Comparison of ENCODE assay signal across 9 cellular contexts in genomic region chr5:74648835-74649286, GRCh38. TPM values are rescaled to one million over a fixed set of nuclear protein-coding genes. Genes with fewer than 3 reads are reported as not detected.
A peak's percentile ranks its signal among the peaks of the same experiment; 100 is the strongest.
DNase-seq lines count a peak whose midpoint lies in the region; ATAC-seq, FAIRE-seq and TF ChIP-seq lines count a peak whose summit lies in the region.
"Had no signal": no experiment of that assay in that cellular context is flagged by ENCODE, and none has a peak within 500 bp of the region (broad histone marks: within the 10 kb centered on the region; RNA-seq: fewer than 3 reads in every experiment).

No MANE protein-coding gene starts in this region.

- H3K9me3 ChIP-seq in CD8-positive, alpha-beta T cell (ENCODE audit: low read length), result no peaks in the 10 kb centered on the region
- H3K9me3 ChIP-seq in OCI-LY3 (ENCODE audit: insufficient read depth, low read length) (no peaks in the 10 kb centered on the region), body of pancreas (no peaks in the 10 kb centered on the region)

- TF ChIP-seq CTCF in CD8-positive, alpha-beta T cell (IDR thresholded peaks at IDR 0.05), result peak; percentile 67
- peak; percentile 67 for TF ChIP-seq CTCF in OCI-LY3 (IDR thresholded peaks at IDR 0.05; ENCODE audit: low read depth, low read length)
- peak; percentile 59 to 92 (median 81) for TF ChIP-seq CTCF in body of pancreas (IDR thresholded peaks at IDR 0.05)

- H3K36me3 ChIP-seq in CD8-positive, alpha-beta T cell (ENCODE audit: insufficient read depth, low read length), result no peaks in the 10 kb centered on the region
- H3K36me3 ChIP-seq in OCI-LY3 (replicated peaks; ENCODE audit: low read depth, low read length) (no peaks in the 10 kb centered on the region), body of pancreas (replicated peaks in 1 of 2; ENCODE audit: insufficient read depth in 1 of 2, low read depth in 2 of 2) (no peaks in the 10 kb centered on the region)

- DNase-seq in CD8-positive, alpha-beta T cell, result peak in 3 of 7 experiments; percentile 28 to 53 (median 31)
- DNase-seq in body of pancreas (peak; percentile 36 to 48 (median 44)), 8988T (no peak)
- DNase-seq in stimulated activated naive CD4-positive, alpha-beta T cell (lab: John Stamatoyannopoulos, UW), result peak in 4 of 6 experiments; percentile 1 to 69 (median 46)

- H3K9ac ChIP-seq in OCI-LY3 (ENCODE audit: low read length), result no peak overlapping the region

- intact Hi-C loops in CD8-positive, alpha-beta T cell (cut with DNase I, micrococcal nuclease), result loop anchor here (1.0 to 10.0 kb wide), 3 partner anchors 604 to 1058 kb away; no protein-coding TSS in a partner anchor
- intact Hi-C loops in body of pancreas (cut with DNase I), result loop anchor here (5.0 kb wide), 1 partner anchor 747 kb away; no protein-coding TSS in a partner anchor

- CTCF ChIA-PET in CD8-positive, alpha-beta T cell (lab: Charles Lee), result interaction anchor here (0.6 to 3.6 kb wide), 19 partner anchors 9 to 1058 kb away, joined by 3 to 57 read pairs (median 5); partner anchors contain the start of gene ENC1

- H3K27me3 ChIP-seq in CD8-positive, alpha-beta T cell (ENCODE audit: insufficient read depth, low read length), result no peaks in the 10 kb centered on the region
- H3K27me3 ChIP-seq in OCI-LY3 (ENCODE audit: low read depth, low read length), result peaks cover 17% of the 10 kb centered on the region
- H3K27me3 ChIP-seq in body of pancreas, result no peaks in the 10 kb centered on the region

- ATAC-seq in CD8-positive, alpha-beta T cell, result peak; percentile 74
- ATAC-seq in GM19023 (IDR thresholded peaks at IDR 0.05; ENCODE audit: unreplicated experiment), result peak; percentile 67
- peak; percentile 58 for ATAC-seq in HG03565 (IDR thresholded peaks at IDR 0.05; ENCODE audit: unreplicated experiment)
- ATAC-seq in body of pancreas, result peak; percentile 59

- H4K20me1 ChIP-seq in OCI-LY3 (ENCODE audit: insufficient read depth, low read length), result no peaks in the 10 kb centered on the region

- no peak for TF ChIP-seq POLR2A in body of pancreas (IDR thresholded peaks at IDR 0.05)

- POLR2A ChIA-PET in CD8-positive, alpha-beta T cell (lab: Charles Lee), result interaction anchor here (1.5 kb wide), 1 partner anchor 746 kb away, joined by 3 read pairs; no protein-coding TSS in a partner anchor

- peaks cover 2% of the 10 kb centered on the region for H3K4me1 Mint-ChIP-seq in CD8-positive, alpha-beta T cell (ENCODE audit: low read depth)

- no peaks in the 10 kb centered on the region for H3K79me2 ChIP-seq in OCI-LY3 (ENCODE audit: low read length)

- H3K4me3 ChIP-seq in CD8-positive, alpha-beta T cell (ENCODE audit: low read depth, low read length), result no peak overlapping the region
- 0 out of 2 replicates have a peak overlapping the region, but pooled peaks have one; percentile 19 for H3K4me3 ChIP-seq in OCI-LY3 (ENCODE audit: low read length)
- H3K4me3 ChIP-seq in body of pancreas, result no peak overlapping the region

- H2AFZ ChIP-seq in OCI-LY3 (ENCODE audit: low read depth, low read length), result 0 out of 2 replicates have a peak overlapping the region, but pooled peaks have one; percentile 45

- no peaks in the 10 kb centered on the region for H3K36me3 Mint-ChIP-seq in CD8-positive, alpha-beta T cell

- WGBS in body of pancreas, 2 donors, result 0 to 1% methylated on average over 6 of the region's 6 CpGs

- H3K4me1 ChIP-seq in CD8-positive, alpha-beta T cell (ENCODE audit: insufficient read depth, low read length), result no peaks in the 10 kb centered on the region
- H3K4me1 ChIP-seq in OCI-LY3 (ENCODE audit: low read length) (no peaks in the 10 kb centered on the region), body of pancreas (peaks cover 50% of the 10 kb centered on the region)

- H3K9me3 Mint-ChIP-seq in CD8-positive, alpha-beta T cell, result no peaks in the 10 kb centered on the region
- H3K9me3 Mint-ChIP-seq: T-helper 1 cell treated with Interleukin-12 subunit alpha and Interleukin-12 subunit beta and Interleukin-4 antibody, amounts not matched to agents 30 μg/mL and 1 μg/mL, for 36 hours had no signal

- FAIRE-seq in islet of Langerhans (lab: Jason Lieb, UNC), result peak; percentile 95

- no peak overlapping the region for H3K27ac Mint-ChIP-seq in CD8-positive, alpha-beta T cell
- H3K27ac Mint-ChIP-seq: T-helper 1 cell treated with Interleukin-12 subunit alpha and Interleukin-12 subunit beta and Interleukin-4 antibody, amounts not matched to agents 30 μg/mL and 1 μg/mL, for 36 hours had no signal

- no peak overlapping the region for H3K27ac ChIP-seq in CD8-positive, alpha-beta T cell (ENCODE audit: low read depth, low read length)
- no peak overlapping the region for H3K27ac ChIP-seq in OCI-LY3 (ENCODE audit: low read length)
- H3K27ac ChIP-seq in body of pancreas, result peak overlapping the region; percentile 7 to 71 (median 64)

- peaks cover 14% of the 10 kb centered on the region for H3K27me3 Mint-ChIP-seq in CD8-positive, alpha-beta T cell (ENCODE audit: low read depth)

- peak overlapping the region; percentile 64 for H3K4me2 ChIP-seq in OCI-LY3 (ENCODE audit: low read length)

- no peak overlapping the region for H3K4me3 Mint-ChIP-seq in CD8-positive, alpha-beta T cell
- H3K4me3 Mint-ChIP-seq: T-helper 1 cell treated with Interleukin-12 subunit alpha and Interleukin-12 subunit beta and Interleukin-4 antibody, amounts not matched to agents 30 μg/mL and 1 μg/mL, for 36 hours had no signal

RNA-seq across cellular contexts. Expression of gene ENC1, which starts 8.3 kb away (rescaled TPM):
- 10 to 100 TPM; 44.2 to 51.1 TPM for total RNA-seq in CD8-positive, alpha-beta T cell
- 100 to 1,000 TPM in 1 of 2 donors, 10 to 100 TPM in 1; 34.0 to 116 TPM for total RNA-seq in body of pancreas

RNA-seq across cellular contexts. Expression of gene HEXB, which starts 36.2 kb away (rescaled TPM):
- total RNA-seq in CD8-positive, alpha-beta T cell, result 10 to 100 TPM; 29.2 to 37.0 TPM
- 100 to 1,000 TPM; 136 to 157 TPM for total RNA-seq in body of pancreas

Comparison
In these comparisons a context has a peak if more than half of its experiments do, and no peak if none do; other contexts are left out.
1. H3K27ac ChIP-seq: peak in body of pancreas (4 of 4); none in CD8-positive, alpha-beta T cell (single experiment) and OCI-LY3 (single experiment).
2. Peak in every context shown above with its lines, with median percentiles within 50 percentile points of each other: ATAC-seq and CTCF ChIP-seq.